In genomic region chr5:112210430-112211005, GRCh38 we compare ENCODE assay signal across 8 cellular contexts.
DNase-seq lines count a peak whose midpoint lies in the region; ATAC-seq and TF ChIP-seq lines count a peak whose summit lies in the region.

No MANE protein-coding gene starts in this region.

- intact Hi-C loops in breast epithelium (cut with DNase I; ENCODE audit: low total_unique reads) (no loop called here), left colon (cut with DNase I, micrococcal nuclease) (no loop called here), aorta (cut with DNase I) (loop anchor here (1.0 to 5.0 kb wide), 2 partner anchors 210 to 212 kb away; no protein-coding TSS in a partner anchor)

- peak; percentile 16 for DNase-seq in NCI-H345 (lab: John Stamatoyannopoulos, UW)
- DNase-seq in NCI-H345 treated with DMSO at 0.1 percent for 48 hours (lab: John Stamatoyannopoulos, UW; ENCODE audit: unreplicated experiment), result no peak
- DNase-seq in NCI-H2029 (lab: John Stamatoyannopoulos, UW), result peak; percentile 15
- DNase-seq in breast epithelium (ENCODE audit: low spot score in 2 of 2), result no peak
- DNase-seq in left colon, result peak; percentile 33 to 61
- peak in 1 of 2 donors; percentile 46 for DNase-seq in aorta
- no peak for DNase-seq in stimulated activated naive CD4-positive, alpha-beta T cell (lab: John Stamatoyannopoulos, UW)
- no peak for DNase-seq in epidermal melanocyte (ENCODE audit: insufficient read length, low spot score)

- ATAC-seq in left colon (peak; percentile 68), aorta (ENCODE audit: low FRiP score) (peak; percentile 67)

- WGBS in aorta, 2 donors, result 61 to 63% methylated on average over 6 of the region's 6 CpGs

- no peaks in the 10 kb centered on the region for H3K27me3 ChIP-seq in breast epithelium
- no peaks in the 10 kb centered on the region for H3K27me3 ChIP-seq in aorta (ENCODE audit: control insufficient read depth in 1 of 2, insufficient read depth in 2 of 2, low read length in 1 of 2)

- TF ChIP-seq POLR2A in breast epithelium (IDR thresholded peaks at IDR 0.05), result no peak

- H3K4me3 ChIP-seq in breast epithelium (no peak overlapping the region), aorta (ENCODE audit: low read length in 2 of 2) (no peak overlapping the region)

- TF ChIP-seq CTCF in breast epithelium (IDR thresholded peaks at IDR 0.05), result peak in 2 of 3 donors; percentile 63 to 67

- H3K9me3 ChIP-seq in breast epithelium (no peaks in the 10 kb centered on the region), aorta (ENCODE audit: control insufficient read depth, low read length) (no peaks in the 10 kb centered on the region)

- H3K36me3 ChIP-seq in breast epithelium (no peaks in the 10 kb centered on the region), aorta (ENCODE audit: control insufficient read depth in 1 of 2, insufficient read depth in 2 of 2, low read length in 1 of 2) (no peaks in the 10 kb centered on the region)

- H3K27ac ChIP-seq in breast epithelium, result no peak overlapping the region
- H3K27ac ChIP-seq in aorta (ENCODE audit: low read depth in 1 of 2, low read length in 2 of 2), result no peak overlapping the region

- H3K4me1 ChIP-seq in breast epithelium, result no peaks in the 10 kb centered on the region
- H3K4me1 ChIP-seq in aorta (ENCODE audit: control insufficient read depth in 1 of 2, insufficient read depth in 2 of 2, low read length in 2 of 2), result no peaks in the 10 kb centered on the region

Comparison
In these comparisons a context has a peak if more than half of its experiments do, and no peak if none do; other contexts are left out.
1. DNase-seq: peak in NCI-H345 (single experiment), NCI-H2029 (single experiment) and left colon (2 of 2); none in NCI-H345 treated with DMSO at 0.1 percent for 48 hours (single experiment), breast epithelium (0 of 2), stimulated activated naive CD4-positive, alpha-beta T cell (0 of 6) and epidermal melanocyte (single experiment).
2. intact Hi-C loops: an anchor here in aorta (1.0 to 5.0 kb wide); none called in breast epithelium and left colon.